29 cellular contexts compared by ENCODE assay signal in the genomic region with DNA sequence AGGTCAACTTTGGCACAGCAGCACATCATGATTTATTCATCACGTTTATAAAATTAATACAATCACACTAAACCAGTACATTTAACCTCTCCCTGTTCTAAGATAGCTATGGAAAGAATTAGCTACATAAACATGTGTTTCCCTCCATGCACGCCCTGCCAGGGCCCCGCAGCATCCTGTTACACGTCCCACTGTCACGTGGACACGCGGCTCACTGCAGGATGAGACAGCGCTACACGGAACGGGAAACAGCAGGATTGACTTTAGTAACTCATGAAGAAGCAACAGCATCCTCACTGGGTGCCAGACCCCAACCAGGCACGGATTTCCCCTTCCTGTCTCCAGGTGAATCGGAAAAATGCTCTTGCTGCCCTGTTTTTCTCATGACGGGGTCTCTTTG. TPM values are rescaled to one million over a fixed set of nuclear protein-coding genes. Genes with fewer than 3 reads are reported as not detected.
DNase-seq lines count a peak whose midpoint lies in the region; ATAC-seq, FAIRE-seq and TF ChIP-seq lines count a peak whose summit lies in the region.
"Had no signal": no experiment of that assay in that cellular context is flagged by ENCODE, and none has a peak within 500 bp of the region (broad histone marks: within the 10 kb centered on the region; RNA-seq: fewer than 3 reads in every experiment).

No MANE protein-coding gene starts in this region.

- H2BK15ac ChIP-seq in H1 (ENCODE audit: low read length) (no peak overlapping the region), neuronal stem cell (ENCODE audit: low read length) (no peak overlapping the region)

- H2BK12ac ChIP-seq in H1 (ENCODE audit: low read depth, low read length) (no peak overlapping the region), neuronal stem cell (ENCODE audit: low read length) (no peak overlapping the region)

- no peak for FAIRE-seq in H1 (lab: Jason Lieb, UNC)
- FAIRE-seq: A549, D721Med, GM12891, GM18507, GM19239, H54 had no signal

- POLR2A ChIA-PET in H1 (lab: Charles Lee; ENCODE audit: partially characterized antibody) = no interaction called here

- H3K23me2 ChIP-seq in H1 (ENCODE audit: low read depth, low read length) = no peaks in the 10 kb centered on the region

- no peak for ATAC-seq in natural killer cell treated with Interleukin-12 subunit alpha and Interleukin-12 subunit beta and Interleukin-15 and Interleukin-18, amount 100 ng/mL, for 72 hours
- ATAC-seq in natural killer cell (no peak), GM18858 (IDR thresholded peaks at IDR 0.05; ENCODE audit: unreplicated experiment) (no peak), GM18511 (IDR thresholded peaks at IDR 0.05; ENCODE audit: unreplicated experiment) (no peak)
- ATAC-seq: A549 had no signal

- H2AFZ ChIP-seq in H1 (ENCODE audit: low read length) (no peak overlapping the region), neuronal stem cell (ENCODE audit: low read length) (no peak overlapping the region)
- H2AFZ ChIP-seq: GM23248 had no signal

- H3K4ac ChIP-seq in H1 (replicated peaks; ENCODE audit: insufficient read length, low read depth, low read length) (no peak overlapping the region), neuronal stem cell (ENCODE audit: low read length) (no peak overlapping the region)

- no peak for TF ChIP-seq POLR2A in H1 (IDR thresholded peaks at IDR 0.05; ENCODE audit: control extremely low read depth in 1 of 2, low read depth in 2 of 2, low read length in 2 of 2)

- no peak overlapping the region for H2BK20ac ChIP-seq in H1 (ENCODE audit: low read length)

- no peak overlapping the region; the same call in 1 of the 2 replicates for H4K8ac ChIP-seq in H1 (ENCODE audit: extremely low read depth, insufficient read depth, low read length)
- H4K8ac ChIP-seq in neuronal stem cell (ENCODE audit: low read depth, low read length) = no peak overlapping the region

- WGBS in H1 (ENCODE audit: extremely low coverage in 1 of 2, insufficient coverage in 1 of 2, insufficient read length in 1 of 2, insufficient replicate concordance in 2 of 2, low coverage in 1 of 2, low lambda C conversion rate in 2 of 2, missing lambda C conversion rate in 1 of 2), 2 experiments = 93% methylated on average over 13 of the region's 13 CpGs; no CpG with 5 or more reads in 1 of the 2 experiments
- no CpG with 5 or more reads among the region's 13 CpGs for WGBS in neuronal stem cell (ENCODE audit: extremely low coverage in 2 of 2, insufficient read length in 2 of 2, insufficient replicate concordance in 1 of 2), 2 donors

- intact Hi-C loops in natural killer cell (cut with micrococcal nuclease) = no loop called here

- H4K5ac ChIP-seq in H1 (ENCODE audit: insufficient read length, low read depth, low read length) = no peak overlapping the region

- H3K4me2 ChIP-seq in H1 (ENCODE audit: insufficient read depth in 1 of 2, low read depth in 2 of 2, low read length in 2 of 2) = no peak overlapping the region
- H3K4me2 ChIP-seq in neuronal stem cell (ENCODE audit: insufficient read depth, low read length, poor library complexity, severe bottlenecking) = no peak overlapping the region
- H3K4me2 ChIP-seq: A549; BLaER1 treated with 17β-estradiol and CSF1 and Interleukin-3, amounts not matched to agents 10 nM and 100 nM had no signal

- no peak overlapping the region for H2BK120ac ChIP-seq in H1 (replicated peaks; ENCODE audit: low read depth, low read length)
- no peak overlapping the region for H2BK120ac ChIP-seq in neuronal stem cell (ENCODE audit: low read depth, low read length)

- H3K27me3 Mint-ChIP-seq in natural killer cell treated with Interleukin-12 subunit alpha and Interleukin-12 subunit beta and Interleukin-15 and Interleukin-18, amount 100 ng/mL, for 72 hours = peaks cover 10 to 16% of the 10 kb centered on the region in 2 donors
- peaks cover 7 to 18% of the 10 kb centered on the region in 2 donors for H3K27me3 Mint-ChIP-seq in natural killer cell (ENCODE audit: low read depth in 2 of 2)

- no peak overlapping the region for H3K27ac Mint-ChIP-seq in natural killer cell treated with Interleukin-12 subunit alpha and Interleukin-12 subunit beta and Interleukin-15 and Interleukin-18, amount 100 ng/mL, for 72 hours
- no peak overlapping the region for H3K27ac Mint-ChIP-seq in natural killer cell
- H3K27ac Mint-ChIP-seq: CD14-positive monocyte; CD4-positive, alpha-beta T cell; CD8-positive, alpha-beta memory T cell; HFFc6 had no signal

- no peak overlapping the region for H4K91ac ChIP-seq in H1 (replicated peaks; ENCODE audit: insufficient read length, low read length)
- no peak overlapping the region for H4K91ac ChIP-seq in neuronal stem cell (ENCODE audit: low read depth, low read length, poor library complexity)

- H3K9ac ChIP-seq in H1 (replicated peaks in 1 of 4; ENCODE audit: extremely low read depth in 1 of 4, low read depth in 3 of 4, low read length in 3 of 4) (no peak overlapping the region), neuronal stem cell (ENCODE audit: low read depth, low read length, poor library complexity) (no peak overlapping the region)
- H3K9ac ChIP-seq: BLaER1 treated with 17β-estradiol and CSF1 and Interleukin-3, amounts not matched to agents 10 nM and 100 nM; GM23248 had no signal

- H3K9me3 Mint-ChIP-seq in natural killer cell treated with Interleukin-12 subunit alpha and Interleukin-12 subunit beta and Interleukin-15 and Interleukin-18, amount 100 ng/mL, for 72 hours = no peaks in the 10 kb centered on the region
- no peaks in the 10 kb centered on the region for H3K9me3 Mint-ChIP-seq in natural killer cell
- H3K9me3 Mint-ChIP-seq: CD4-positive, alpha-beta T cell had no signal

- TF ChIP-seq RAD21 in H1 (IDR thresholded peaks at IDR 0.05 in 1 of 2, conservative IDR thresholded peaks at IDR 0.05 in 1 of 2; ENCODE audit: low read depth in 2 of 2, low read length in 2 of 2) = no peak

- DNase-seq in natural killer cell treated with Interleukin-12 subunit alpha and Interleukin-12 subunit beta and Interleukin-15 and Interleukin-18, amount 100 ng/mL, for 72 hours (ENCODE audit: low spot score) = peak; percentile 38
- no peak for DNase-seq in natural killer cell
- DNase-seq in H1 (ENCODE audit: low read depth in 1 of 2, low spot score in 2 of 2) = no peak
- DNase-seq in neuronal stem cell (ENCODE audit: low spot score) = no peak
- no peak for DNase-seq in T-helper 9 cell
- DNase-seq: 8988T; ACHN; AML-193; BE2C; CD4-positive, alpha-beta T cell; CD8-positive, alpha-beta memory T cell; DMS 273 treated with DMSO at 0.1 percent for 48 hours; DMS53; DMS79 treated with DMSO at 0.1 percent for 48 hours; GF-D8; GM23248; HFFc6 had no signal

- H3K36me3 Mint-ChIP-seq in natural killer cell treated with Interleukin-12 subunit alpha and Interleukin-12 subunit beta and Interleukin-15 and Interleukin-18, amount 100 ng/mL, for 72 hours = no peaks in the 10 kb centered on the region
- H3K36me3 Mint-ChIP-seq in natural killer cell = no peaks in the 10 kb centered on the region
- H3K36me3 Mint-ChIP-seq: CD14-positive monocyte; CD8-positive, alpha-beta memory T cell had no signal

- H3K36me3 ChIP-seq in H1 (ENCODE audit: control insufficient read depth in 2 of 4, insufficient read depth in 4 of 4, low read length in 3 of 4) (no peaks in the 10 kb centered on the region), neuronal stem cell (replicated peaks in 1 of 2; ENCODE audit: control insufficient read depth in 2 of 2, insufficient read depth in 2 of 2, low read length in 2 of 2) (no peaks in the 10 kb centered on the region)
- H3K36me3 ChIP-seq: BE2C, HAP-1 had no signal

- CTCF ChIA-PET in H1 (lab: Charles Lee; ENCODE audit: partially characterized antibody) = interaction anchor here (1.1 kb wide), 1 partner anchor 258 kb away, joined by 3 read pairs; no protein-coding TSS in a partner anchor

- TF ChIP-seq EP300 in H1 (IDR thresholded peaks at IDR 0.05; ENCODE audit: borderline replicate concordance in 1 of 2, low read depth in 2 of 2, low read length in 2 of 2) = no peak

- H3K4me1 ChIP-seq in H1 (replicated peaks in 1 of 4; ENCODE audit: control insufficient read depth in 3 of 4, insufficient read depth in 4 of 4, low read length in 3 of 4) = peaks cover 0 to 7% (median 4%) of the 10 kb centered on the region in 4 experiments; a peak in 4 of 7 replicates
- H3K4me1 ChIP-seq in neuronal stem cell (ENCODE audit: control insufficient read depth in 2 of 2, insufficient read depth in 1 of 2, low read depth in 1 of 2, low read length in 2 of 2) = peaks cover 0 to 4% of the 10 kb centered on the region in 2 donors
- H3K4me1 ChIP-seq: A549; BE2C; BLaER1 treated with 17β-estradiol and CSF1 and Interleukin-3, amounts not matched to agents 10 nM and 100 nM; HAP-1 had no signal

- no peak overlapping the region for H3K4me3 ChIP-seq in H1 (ENCODE audit: extremely low read depth in 1 of 4, insufficient read depth in 2 of 4, low read depth in 3 of 4, low read length in 4 of 4)
- H3K4me3 ChIP-seq in neuronal stem cell (ENCODE audit: low read length in 2 of 2) = no peak overlapping the region
- H3K4me3 ChIP-seq: A549; BLaER1 treated with 17β-estradiol and CSF1 and Interleukin-3, amounts not matched to agents 10 nM and 100 nM; GM23248; HAP-1 had no signal

- H3K79me1 ChIP-seq in H1 (ENCODE audit: low read depth, low read length) (no peaks in the 10 kb centered on the region), neuronal stem cell (ENCODE audit: low read depth, low read length) (no peaks in the 10 kb centered on the region)

- H3K4me3 Mint-ChIP-seq in natural killer cell treated with Interleukin-12 subunit alpha and Interleukin-12 subunit beta and Interleukin-15 and Interleukin-18, amount 100 ng/mL, for 72 hours = no peak overlapping the region
- H3K4me3 Mint-ChIP-seq in natural killer cell = no peak overlapping the region
- H3K4me3 Mint-ChIP-seq: CD14-positive monocyte; CD4-positive, alpha-beta T cell; CD8-positive, alpha-beta memory T cell; HFFc6 had no signal

- H3K23ac ChIP-seq in H1 (ENCODE audit: insufficient read length) (no peak overlapping the region), neuronal stem cell (ENCODE audit: low read depth, low read length, poor library complexity) (no peak overlapping the region)

- H3K4me1 Mint-ChIP-seq in natural killer cell treated with Interleukin-12 subunit alpha and Interleukin-12 subunit beta and Interleukin-15 and Interleukin-18, amount 100 ng/mL, for 72 hours (ENCODE audit: low read depth in 2 of 2) = no peaks in the 10 kb centered on the region
- H3K4me1 Mint-ChIP-seq in natural killer cell = no peaks in the 10 kb centered on the region
- H3K4me1 Mint-ChIP-seq: CD14-positive monocyte; CD8-positive, alpha-beta memory T cell had no signal

- no peak overlapping the region for H3K56ac ChIP-seq in H1 (replicated peaks; ENCODE audit: insufficient read length, low read depth, low read length)

- H2AK5ac ChIP-seq in H1 (ENCODE audit: low read depth, low read length) (no peak overlapping the region), neuronal stem cell (ENCODE audit: low read depth, low read length) (peak overlapping the region; percentile 24)

- H3K18ac ChIP-seq in H1 (ENCODE audit: extremely low read depth, low read length) (peak overlapping the region; percentile 9; the same call in 1 of the 2 replicates), neuronal stem cell (ENCODE audit: low read length) (peak overlapping the region; percentile 38)

- H3K27ac ChIP-seq in H1 (ENCODE audit: low read depth, low read length) (no peak overlapping the region), neuronal stem cell (replicated peaks; ENCODE audit: low read length) (no peak overlapping the region)
- H3K27ac ChIP-seq: A549; BLaER1 treated with 17β-estradiol and CSF1 and Interleukin-3, amounts not matched to agents 10 nM and 100 nM; GM23248 had no signal

- H4K20me1 ChIP-seq in H1 (replicated peaks in 1 of 2; ENCODE audit: control insufficient read depth in 1 of 2, insufficient read depth in 2 of 2, low read length in 2 of 2) = no peaks in the 10 kb centered on the region
- H4K20me1 ChIP-seq: BLaER1 treated with 17β-estradiol and CSF1 and Interleukin-3, amounts not matched to agents 10 nM and 100 nM had no signal

- TF ChIP-seq CTCF in natural killer cell (IDR thresholded peaks at IDR 0.05) (no peak), H1 (IDR thresholded peaks at IDR 0.05; ENCODE audit: control extremely low read depth in 1 of 3, insufficient read depth in 1 of 3, low read depth in 1 of 3, low read length in 3 of 3) (no peak)

- H2BK5ac ChIP-seq in H1 (ENCODE audit: low read depth, low read length) (no peak overlapping the region), neuronal stem cell (ENCODE audit: low read length) (no peak overlapping the region)

- no peaks in the 10 kb centered on the region for H3K79me2 ChIP-seq in H1 (ENCODE audit: control insufficient read depth in 1 of 2, insufficient read depth in 2 of 2, low read length in 2 of 2)

- H3K27me3 ChIP-seq in H1 (replicated peaks in 1 of 4; ENCODE audit: control insufficient read depth in 3 of 4, extremely low read depth in 1 of 4, insufficient read depth in 3 of 4, low read length in 3 of 4) (peaks cover 0 to 3% (median 0%) of the 10 kb centered on the region in 4 experiments; a peak in 1 of 7 replicates), neuronal stem cell (ENCODE audit: control insufficient read depth in 3 of 3, insufficient read depth in 3 of 3, low read depth in 1 of 3, low read length in 3 of 3) (peaks cover 0 to 6% (median 0%) of the 10 kb centered on the region in 3 experiments)
- H3K27me3 ChIP-seq: BLaER1 treated with 17β-estradiol and CSF1 and Interleukin-3, amounts not matched to agents 10 nM and 100 nM had no signal

- no peak overlapping the region for H3K14ac ChIP-seq in H1 (ENCODE audit: insufficient read length)
- no peak overlapping the region for H3K14ac ChIP-seq in neuronal stem cell (ENCODE audit: low read length)

- H3K9me3 ChIP-seq in H1 (ENCODE audit: insufficient read depth in 2 of 2, low read depth in 1 of 2, low read length in 1 of 2) (peaks cover 6% of the 10 kb centered on the region in 2 experiments; a peak in 2 of 4 replicates), neuronal stem cell (replicated peaks in 1 of 2; ENCODE audit: control insufficient read depth in 2 of 2, insufficient read depth in 1 of 2, low read depth in 1 of 2, low read length in 2 of 2) (peaks cover 0 to 2% of the 10 kb centered on the region in 2 donors)
- H3K9me3 ChIP-seq: BE2C, HAP-1 had no signal

RNA-seq across cellular contexts. Expression of a gene that starts 30.9 kb away (rescaled TPM):
- total RNA-seq in natural killer cell treated with Interleukin-12 subunit alpha and Interleukin-12 subunit beta and Interleukin-15 and Interleukin-18, amount 100 ng/mL, for 72 hours = not detected
- not detected for total RNA-seq in natural killer cell
- total RNA-seq in H1 (2021; fragmentation: NEBNext Ultra II Directional; extraction: Animal tissue kit (Norgen Biotek cat#: 25700)) = 46.4 and 54.5 TPM in 2 replicates
- polyA plus RNA-seq in H1 (2011; rRNA removed) = 10.5 and 24.5 TPM in 2 replicates
- polyA plus RNA-seq in H1 (2011; cell fraction: cytosol; rRNA removed) = 13.8 TPM
- 44.0 TPM for polyA plus RNA-seq in H1 (2011; cell fraction: nucleus; rRNA removed)
- 21.6 to 25.4 TPM (median 23.5 TPM) in 4 replicates for polyA plus RNA-seq in H1 (2012, experiment 1 of 2)
- 10.1 TPM for polyA plus RNA-seq in H1 (2012, experiment 2 of 2)
- 19.9 TPM for polyA plus RNA-seq in H1 (2013, experiment 1 of 2)
- polyA plus RNA-seq in H1 (2013, experiment 2 of 2) = 18.1 TPM
- 8.5 and 12.3 TPM in 2 replicates for polyA minus RNA-seq in H1 (2011; rRNA and poly(A)+ RNA removed)
- 41.6 TPM for polyA minus RNA-seq in H1 (2011; cell fraction: cytosol; rRNA and poly(A)+ RNA removed)
- polyA minus RNA-seq in H1 (2011; cell fraction: nucleus; rRNA and poly(A)+ RNA removed) = 48.0 TPM
- 10.3 TPM for polyA plus RNA-seq in neuronal stem cell (2013, experiment 1 of 2)
- 10.9 TPM for polyA plus RNA-seq in neuronal stem cell (2013, experiment 2 of 2)
- total RNA-seq: CD8-positive, alpha-beta memory T cell; G401; GM23248; HFFc6 had no signal
- polyA plus RNA-seq: A549; CD14-positive monocyte; CD8-positive, alpha-beta memory T cell; GM23248 had no signal

Comparison
In these comparisons a context has a peak if more than half of its experiments do, and no peak if none do; other contexts are left out.
1. RNA of a gene that starts 30.9 kb away (total RNA-seq): 46.4 to 54.5 TPM in H1; not detected in natural killer cell treated with Interleukin-12 subunit alpha and Interleukin-12 subunit beta and Interleukin-15 and Interleukin-18, amount 100 ng/mL, for 72 hours and not detected in natural killer cell; every median in the first group is over 10 times any median in the second.